Comparison of ENCODE assay signal across 1 cellular context in genomic region chr11:117458275-117459120, GRCh38.
TF ChIP-seq lines count a peak whose summit lies in the region.

No MANE protein-coding gene starts in this region.

TF ChIP-seq in WTC11, 78 proteins besides CTCF, POLR2A, EP300 and RAD21 (continued from another document):
- no peak for TF ChIP-seq ZMAT4 (CRISPR knock-in tag; IDR thresholded peaks at IDR 0.05)
- TF ChIP-seq NFATC4 (CRISPR knock-in tag; IDR thresholded peaks at IDR 0.05) = no peak
- no peak for TF ChIP-seq ZNF416 (CRISPR knock-in tag; IDR thresholded peaks at IDR 0.05)
- no peak for TF ChIP-seq HMGXB4 (CRISPR knock-in tag; IDR thresholded peaks at IDR 0.05)
- TF ChIP-seq SMAD4 (CRISPR knock-in tag; IDR thresholded peaks at IDR 0.05) = no peak
- TF ChIP-seq CBFB (CRISPR knock-in tag; IDR thresholded peaks at IDR 0.05; ENCODE audit: low read depth) = no peak
- no peak for TF ChIP-seq ZSCAN18 (CRISPR knock-in tag; IDR thresholded peaks at IDR 0.05)
- TF ChIP-seq EMX1 (CRISPR knock-in tag; IDR thresholded peaks at IDR 0.05) = no peak
